Comparison of ENCODE assay signal across 8 cellular contexts in the genomic region with DNA sequence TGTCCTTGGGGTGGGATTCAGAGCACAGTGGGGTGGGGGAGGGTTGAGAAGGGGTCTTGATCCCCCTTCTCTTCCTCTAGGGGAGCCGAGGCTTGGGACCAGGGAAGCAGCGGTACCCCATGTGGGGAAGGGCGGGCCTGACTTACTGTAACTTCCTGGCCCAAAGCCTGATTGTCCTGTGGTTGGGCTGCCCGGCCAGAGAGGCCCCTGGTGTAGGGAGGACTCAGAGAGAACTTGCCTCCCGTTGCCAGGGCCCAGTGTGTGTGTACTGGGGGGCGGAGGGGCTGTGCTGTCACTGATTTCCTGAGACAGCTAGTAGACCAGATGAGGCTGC. TPM values are rescaled to one million over a fixed set of nuclear protein-coding genes. Genes with fewer than 3 reads are reported as not detected.
DNase-seq lines count a peak whose midpoint lies in the region; ATAC-seq and TF ChIP-seq lines count a peak whose summit lies in the region.

No MANE protein-coding gene starts in this region.

- intact Hi-C loops in sciatic nerve (cut with DNase I): no loop called here

- peak; percentile 53 for ATAC-seq in gastroesophageal sphincter
- ATAC-seq in sciatic nerve: peak; percentile 66
- no peak for ATAC-seq in GM21360 (IDR thresholded peaks at IDR 0.05; ENCODE audit: unreplicated experiment)
- no peak for ATAC-seq in GM18520 (IDR thresholded peaks at IDR 0.05; ENCODE audit: unreplicated experiment)

- peak in 1 of 4 experiments; percentile 10 for TF ChIP-seq CTCF in gastroesophageal sphincter (IDR thresholded peaks at IDR 0.05)

- peak overlapping the region in 1 of 2 donors; percentile 52 for H3K4me3 ChIP-seq in gastroesophageal sphincter

- no peaks in the 10 kb centered on the region for H3K27me3 ChIP-seq in gastroesophageal sphincter

- H3K9me3 ChIP-seq in gastroesophageal sphincter: no peaks in the 10 kb centered on the region

- DNase-seq in activated effector memory CD4-positive, alpha-beta T cell treated with anti-CD3 and anti-CD28 coated beads, Interleukin-2, amount 50 U/mL, for 16 hours: peak; percentile 68
- no peak for DNase-seq in activated effector memory CD4-positive, alpha-beta T cell treated with Interleukin-2 at 50 U/mL for 16 hours
- peak; percentile 49 to 51 for DNase-seq in activated T-cell treated with anti-CD3 and anti-CD28 coated beads, Interleukin-2, amount 50 U/mL, for 48 hours
- DNase-seq in sciatic nerve (ENCODE audit: low spot score) (peak; percentile 87), foreskin melanocyte (no peak)

- TF ChIP-seq EP300 in gastroesophageal sphincter (IDR thresholded peaks at IDR 0.05): no peak

- no peaks in the 10 kb centered on the region for H3K36me3 ChIP-seq in gastroesophageal sphincter

- no peak for TF ChIP-seq POLR2A in gastroesophageal sphincter (IDR thresholded peaks at IDR 0.05)

- no CpG with 5 or more reads among the region's 6 CpGs for whole genome bisulfite sequencing in gastroesophageal sphincter (ENCODE audit: low coverage in 1 of 2), 2 donors

- peak overlapping the region; percentile 96 to 99 (median 97) for H3K27ac ChIP-seq in gastroesophageal sphincter

- peaks cover 5 to 59% (median 29%) of the 10 kb centered on the region in 3 donors for H3K4me1 ChIP-seq in gastroesophageal sphincter

RNA-seq across cellular contexts. Expression of gene SOCS3, which starts 16.8 kb away (rescaled TPM):
- total RNA-seq in gastroesophageal sphincter: 100 to 1,000 TPM in 1 of 4 donors, 10 to 100 TPM in 3; 11.5 to 423 (median 38.2) TPM
- total RNA-seq in sciatic nerve: 144 TPM

RNA-seq across cellular contexts. Expression of gene PGS1, which starts 35.4 kb away (rescaled TPM):
- total RNA-seq in gastroesophageal sphincter (10 to 100 TPM; 24.1 to 53.0 (median 38.8) TPM), sciatic nerve (59.2 TPM)

Comparison
In these comparisons a context has a peak if more than half of its experiments do, and no peak if none do; other contexts are left out.
1. DNase-seq: peak in activated effector memory CD4-positive, alpha-beta T cell treated with anti-CD3 and anti-CD28 coated beads, Interleukin-2, amount 50 U/mL, for 16 hours (single experiment), activated T-cell treated with anti-CD3 and anti-CD28 coated beads, Interleukin-2, amount 50 U/mL, for 48 hours (2 of 2) and sciatic nerve (single experiment); none in activated effector memory CD4-positive, alpha-beta T cell treated with Interleukin-2 at 50 U/mL for 16 hours (single experiment) and foreskin melanocyte (single experiment).
2. ATAC-seq: peak in gastroesophageal sphincter (single experiment) and sciatic nerve (single experiment); none in GM21360 (single experiment) and GM18520 (single experiment).